ENCODE assay signal across 15 cellular contexts in genomic region chr22:45880732-45881523, GRCh38.
A peak's percentile ranks its signal among the peaks of the same experiment; 100 is the strongest.
DNase-seq lines count a peak whose midpoint lies in the region; ATAC-seq and TF ChIP-seq lines count a peak whose summit lies in the region.
"Had no signal": no experiment of that assay in that cellular context is flagged by ENCODE, and none has a peak within 500 bp of the region (broad histone marks: within the 10 kb centered on the region; RNA-seq: fewer than 3 reads in every experiment).

No MANE protein-coding gene starts in this region.

- no peak for TF ChIP-seq RAD21 in IMR-90 (IDR thresholded peaks at IDR 0.05; ENCODE audit: low read length)

- BruUV-seq in IMR-90 (replicated peaks; lab: Mats Ljungman, UMichigan), result no TSS peak

- ATAC-seq in IMR-90 (ENCODE audit: low read depth), result peak; percentile 59
- ATAC-seq in right cardiac atrium, result no peak
- ATAC-seq in HG03460 (IDR thresholded peaks at IDR 0.05; ENCODE audit: unreplicated experiment), result no peak
- ATAC-seq in effector memory CD8-positive, alpha-beta T cell (replicated peaks), result no peak
- ATAC-seq: activated naive CD4-positive, alpha-beta T cell treated with anti-CD3 and anti-CD28 coated beads, Interleukin-2, amount 50 U/mL, for 72 hours; heart left ventricle had no signal

- no peak overlapping the region for H3K4ac ChIP-seq in IMR-90 (ENCODE audit: low read depth, low read length)

- TF ChIP-seq POLR2A in IMR-90 (IDR thresholded peaks at IDR 0.05; ENCODE audit: low read depth, low read length), result no peak

- no peak overlapping the region for H4K8ac ChIP-seq in IMR-90 (ENCODE audit: low read depth in 2 of 2, low read length in 2 of 2)

- intact Hi-C loops in IMR-90 (cut with micrococcal nuclease), result no loop called here
- intact Hi-C loops in right cardiac atrium (cut with DNase I), result no loop called here

- H3K36me3 Mint-ChIP-seq in effector memory CD8-positive, alpha-beta T cell (ENCODE audit: insufficient read depth), result no peaks in the 10 kb centered on the region
- H3K36me3 Mint-ChIP-seq: activated naive CD4-positive, alpha-beta T cell treated with anti-CD3 and anti-CD28 coated beads, Interleukin-2, amount 50 U/mL, for 72 hours had no signal

- no peaks in the 10 kb centered on the region for H3K79me1 ChIP-seq in IMR-90 (ENCODE audit: low read depth in 1 of 2, low read length in 2 of 2)

- no peak overlapping the region for H4K5ac ChIP-seq in IMR-90 (ENCODE audit: low read depth, low read length)

- H4K20me1 ChIP-seq in IMR-90 (ENCODE audit: insufficient read depth, low read length), result no peaks in the 10 kb centered on the region; the same call in 1 of the 2 replicates

- peak overlapping the region; percentile 40 for H3K4me3 ChIP-seq in BE2C (ENCODE audit: low read depth, low read length)
- H3K4me3 ChIP-seq in IMR-90 (ENCODE audit: insufficient read depth, low read depth, low read length), result no peak overlapping the region
- H3K4me3 ChIP-seq in right cardiac atrium (ENCODE audit: low read length), result no peak overlapping the region
- peak overlapping the region; percentile 23 for H3K4me3 ChIP-seq in neuron (ENCODE audit: low read length)

- H3K27me3 ChIP-seq in BE2C (peaks cover 3% of the 10 kb centered on the region; the same call in 1 of the 2 replicates), IMR-90 (ENCODE audit: control insufficient read depth, insufficient read depth, low read length) (peaks cover 72% of the 10 kb centered on the region), right cardiac atrium (ENCODE audit: control insufficient read depth, insufficient read depth) (no peaks in the 10 kb centered on the region), neuron (ENCODE audit: insufficient read depth, low read length) (no peaks in the 10 kb centered on the region)

- no peak overlapping the region for H3K14ac ChIP-seq in IMR-90 (replicated peaks; ENCODE audit: low read depth, low read length)

- H3K9me3 Mint-ChIP-seq in effector memory CD8-positive, alpha-beta T cell, result no peaks in the 10 kb centered on the region
- H3K9me3 Mint-ChIP-seq: activated naive CD4-positive, alpha-beta T cell treated with anti-CD3 and anti-CD28 coated beads, Interleukin-2, amount 50 U/mL, for 72 hours had no signal

- H3K36me3 ChIP-seq in BE2C (no peaks in the 10 kb centered on the region), IMR-90 (ENCODE audit: control insufficient read depth, insufficient read depth, low read length) (no peaks in the 10 kb centered on the region), neuron (ENCODE audit: insufficient read depth, low read length) (no peaks in the 10 kb centered on the region)
- H3K36me3 ChIP-seq: heart left ventricle had no signal

- H2AK9ac ChIP-seq in IMR-90 (replicated peaks; ENCODE audit: low read depth, low read length, poor library complexity), result peak overlapping the region; percentile 9

- no peak overlapping the region for H4K91ac ChIP-seq in IMR-90 (ENCODE audit: insufficient read depth, low read depth, low read length)

- no peak overlapping the region for H2BK5ac ChIP-seq in IMR-90 (ENCODE audit: low read depth, low read length, poor library complexity, severe bottlenecking)

- peaks cover 51 to 86% of the 10 kb centered on the region in 2 donors for H3K27me3 Mint-ChIP-seq in effector memory CD8-positive, alpha-beta T cell

- H3K9me1 ChIP-seq in IMR-90 (ENCODE audit: insufficient read depth, low read length), result no peaks in the 10 kb centered on the region

- CTCF ChIA-PET in IMR-90 (lab: Yijun Ruan, JAX), result no interaction called here

- H3K9ac ChIP-seq in IMR-90 (ENCODE audit: low read depth, low read length), result no peak overlapping the region

- no peak overlapping the region; the same call in 1 of the 2 replicates for H3K4me2 ChIP-seq in IMR-90 (ENCODE audit: low read depth, low read length)

- no peak overlapping the region for H3K23ac ChIP-seq in IMR-90 (ENCODE audit: low read depth, low read length)

- POLR2A ChIA-PET in IMR-90 (lab: Charles Lee; ENCODE audit: unreplicated experiment), result no interaction called here

- peaks cover 47% of the 10 kb centered on the region for H3K4me1 ChIP-seq in BE2C
- no peaks in the 10 kb centered on the region for H3K4me1 ChIP-seq in IMR-90 (ENCODE audit: control insufficient read depth, insufficient read depth, low read length)
- H3K4me1 ChIP-seq in right cardiac atrium (ENCODE audit: control insufficient read depth, insufficient read depth, low read length), result no peaks in the 10 kb centered on the region
- H3K4me1 ChIP-seq in neuron (ENCODE audit: insufficient read depth, low read length), result peaks cover 61% of the 10 kb centered on the region

- dilution Hi-C loops in IMR-90 (cut with HindIII; ENCODE audit: low sequenced_read_pairs, unreplicated experiment), result no loop called here

- no peak overlapping the region for H3K56ac ChIP-seq in IMR-90 (ENCODE audit: extremely low read depth, insufficient read depth, low read length)

- H3K27ac ChIP-seq in IMR-90 (ENCODE audit: insufficient read depth, low read length) (no peak overlapping the region), right cardiac atrium (ENCODE audit: low read length) (no peak overlapping the region)
- H3K27ac ChIP-seq: heart left ventricle had no signal

- H2BK120ac ChIP-seq in IMR-90 (ENCODE audit: low read depth, low read length), result no peak overlapping the region

- H3K27ac Mint-ChIP-seq in effector memory CD8-positive, alpha-beta T cell, result no peak overlapping the region
- H3K27ac Mint-ChIP-seq: activated naive CD4-positive, alpha-beta T cell treated with anti-CD3 and anti-CD28 coated beads, Interleukin-2, amount 50 U/mL, for 72 hours; B cell had no signal

- 16% methylated on average over 22 of the region's 47 CpGs; no CpG with 5 or more reads in 1 of the 2 experiments for WGBS in IMR-90 (ENCODE audit: extremely low coverage in 2 of 2, insufficient read length in 1 of 2), 2 experiments
- 24% methylated on average over 47 of the region's 47 CpGs for WGBS in right cardiac atrium

- H3K9me3 ChIP-seq in BE2C (no peaks in the 10 kb centered on the region; the same call in 1 of the 2 replicates), IMR-90 (ENCODE audit: control insufficient read depth, insufficient read depth, low read length) (no peaks in the 10 kb centered on the region), right cardiac atrium (ENCODE audit: control insufficient read depth, low read length) (no peaks in the 10 kb centered on the region), neuron (ENCODE audit: low read length) (no peaks in the 10 kb centered on the region)
- H3K9me3 ChIP-seq: heart left ventricle had no signal

- no peak overlapping the region for H2BK15ac ChIP-seq in IMR-90 (ENCODE audit: low read depth, low read length)

- H3K18ac ChIP-seq in IMR-90 (ENCODE audit: low read depth, low read length), result no peak overlapping the region

- DNase-seq in BE2C (peak; percentile 41), IMR-90 (no peak), right cardiac atrium (peak in 2 of 3 donors; percentile 37 to 55), kidney tubule cell (ENCODE audit: low spot score) (no peak), NCI-H82 treated with DMSO at 0.1 percent for 48 hours (lab: John Stamatoyannopoulos, UW; ENCODE audit: unreplicated experiment) (no peak)
- DNase-seq in effector memory CD8-positive, alpha-beta T cell, result no peak
- DNase-seq: activated CD4-positive, CD25-positive, alpha-beta regulatory T cell; DND-41; NCI-H1694 treated with DMSO at 0.1 percent for 48 hours; NCI-H524 treated with DMSO at 0.1 percent for 48 hours had no signal

- no peak for TF ChIP-seq CTCF in BE2C (IDR thresholded peaks at IDR 0.05; ENCODE audit: low read depth, low read length)
- TF ChIP-seq CTCF in IMR-90 (conservative IDR thresholded peaks at IDR 0.05; ENCODE audit: low read depth, low read length), result no peak

- peaks cover 0 to 8% of the 10 kb centered on the region in 2 donors for H3K4me1 Mint-ChIP-seq in effector memory CD8-positive, alpha-beta T cell (ENCODE audit: low read depth in 2 of 2)

- in situ Hi-C loops in IMR-90 (cut with MboI; ENCODE audit: low sequenced_read_pairs), result no loop called here

- peak overlapping the region; percentile 70 for H2AFZ ChIP-seq in IMR-90 (replicated peaks; ENCODE audit: low read length, poor library complexity)
- peak overlapping the region; percentile 23 for H2AFZ ChIP-seq in neuron (ENCODE audit: low read depth, low read length)

- no peak overlapping the region for H2AK5ac ChIP-seq in IMR-90 (ENCODE audit: low read depth, low read length)

- no peak overlapping the region for H2BK20ac ChIP-seq in IMR-90 (ENCODE audit: low read depth, low read length)

- H3K4me3 Mint-ChIP-seq in effector memory CD8-positive, alpha-beta T cell, result no peak overlapping the region
- H3K4me3 Mint-ChIP-seq: B cell had no signal

TF ChIP-seq in IMR-90, 13 proteins besides CTCF, POLR2A, EP300 and RAD21 (continues in another document):
- TF ChIP-seq MXI1 (IDR thresholded peaks at IDR 0.05; ENCODE audit: borderline replicate concordance, low read depth, low read length) (no peak), ELK1 (IDR thresholded peaks at IDR 0.05; ENCODE audit: borderline replicate concordance, low read depth, low read length) (no peak), MAZ (IDR thresholded peaks at IDR 0.05; ENCODE audit: borderline replicate concordance, low read depth, low read length) (no peak), BHLHE40 (IDR thresholded peaks at IDR 0.05; ENCODE audit: low read depth, low read length) (no peak), SMC3 (IDR thresholded peaks at IDR 0.05; ENCODE audit: low read depth, low read length) (no peak), USF2 (IDR thresholded peaks at IDR 0.05; ENCODE audit: low read depth, low read length) (no peak), CEBPB (IDR thresholded peaks at IDR 0.05; ENCODE audit: low read depth, low read length) (no peak), NFE2L2 (IDR thresholded peaks at IDR 0.05; ENCODE audit: low read depth, low read length) (no peak), MAFK (IDR thresholded peaks at IDR 0.05; ENCODE audit: low read depth, low read length) (no peak), RFX5 (IDR thresholded peaks at IDR 0.05; ENCODE audit: low read depth, low read length) (no peak), RCOR1 (IDR thresholded peaks at IDR 0.05; ENCODE audit: insufficient replicate concordance, low read length) (no peak)

Comparison
In these comparisons a context has a peak if more than half of its experiments do, and no peak if none do; other contexts are left out.
1. DNase-seq: peak in BE2C (single experiment) and right cardiac atrium (2 of 3); none in IMR-90 (single experiment), effector memory CD8-positive, alpha-beta T cell (0 of 3), kidney tubule cell (single experiment) and NCI-H82 treated with DMSO at 0.1 percent for 48 hours (single experiment).
2. H3K4me3 ChIP-seq: peak in BE2C (single experiment) and neuron (single experiment); none in IMR-90 (single experiment) and right cardiac atrium (single experiment).